ENCODE assay signal across 8 cellular contexts in genomic region chr2:197215988-197216979, GRCh38.
DNase-seq lines count a peak whose midpoint lies in the region; ATAC-seq, FAIRE-seq and TF ChIP-seq lines count a peak whose summit lies in the region.

No MANE protein-coding gene starts in this region.

- peak; percentile 5 for FAIRE-seq in RCC 7860 (lab: Jason Lieb, UNC)

- intact Hi-C loops in Right ventricle myocardium inferior (cut with DNase I), result no loop called here
- intact Hi-C loops in cardiac septum (cut with DNase I), result no loop called here
- intact Hi-C loops in left ventricle myocardium inferior (cut with micrococcal nuclease), result no loop called here

- H3K27ac ChIP-seq in left ventricle myocardium inferior (replicated peaks), result peak overlapping the region; percentile 40

- H3K27me3 ChIP-seq in left ventricle myocardium inferior (ENCODE audit: low read depth), result no peaks in the 10 kb centered on the region

- no peak overlapping the region for H3K4me3 ChIP-seq in left ventricle myocardium inferior

- ATAC-seq in Right ventricle myocardium inferior (peak; percentile 45), HG02981 (IDR thresholded peaks at IDR 0.05; ENCODE audit: unreplicated experiment) (peak; percentile 66)

- DNase-seq in Right ventricle myocardium inferior (ENCODE audit: missing footprints) (no peak), cardiac septum (ENCODE audit: low spot score) (no peak), RCC 7860 (ENCODE audit: low spot score) (no peak), left ventricle myocardium inferior (no peak), NCI-H2171 (lab: John Stamatoyannopoulos, UW) (no peak), anterior cingulate cortex (lab: John Stamatoyannopoulos, UW) (no peak), DMS 273 treated with DMSO at 0.1 percent for 48 hours (lab: John Stamatoyannopoulos, UW) (no peak)

- TF ChIP-seq CTCF in left ventricle myocardium inferior (IDR thresholded peaks at IDR 0.05; ENCODE audit: borderline replicate concordance), result no peak

- no peaks in the 10 kb centered on the region for H3K36me3 ChIP-seq in left ventricle myocardium inferior

- peaks cover 55% of the 10 kb centered on the region for H3K4me1 ChIP-seq in left ventricle myocardium inferior

- H3K9me3 ChIP-seq in left ventricle myocardium inferior (replicated peaks), result no peaks in the 10 kb centered on the region
